In genomic region chr2:203764273-203764664, GRCh38 we compare ENCODE assay signal across 2 cellular contexts. TPM values are rescaled to one million over a fixed set of nuclear protein-coding genes. Genes with fewer than 3 reads are reported as not detected.
"Had no signal": no experiment of that assay in that cellular context is flagged by ENCODE, and none has a peak within 500 bp of the region (broad histone marks: within the 10 kb centered on the region; RNA-seq: fewer than 3 reads in every experiment).

No MANE protein-coding gene starts in this region.

RNA-seq across cellular contexts. Expression of gene CD28, which starts 57.8 kb away (rescaled TPM):
- total RNA-seq: cardiac muscle cell, progenitor cell of endocrine pancreas had no signal
- polyA plus RNA-seq: cardiac muscle cell had no signal
